In genomic region chr18:59719533-59720325, GRCh38 we compare ENCODE assay signal across 19 cellular contexts. TPM values are rescaled to one million over a fixed set of nuclear protein-coding genes. Genes with fewer than 3 reads are reported as not detected.
DNase-seq lines count a peak whose midpoint lies in the region; ATAC-seq, FAIRE-seq and TF ChIP-seq lines count a peak whose summit lies in the region.
"Had no signal": no experiment of that assay in that cellular context is flagged by ENCODE, and none has a peak within 500 bp of the region (broad histone marks: within the 10 kb centered on the region; RNA-seq: fewer than 3 reads in every experiment).

No MANE protein-coding gene starts in this region.

- H3K4me3 ChIP-seq in fibroblast of lung (replicated peaks in 1 of 4; ENCODE audit: control extremely low read depth in 1 of 4, insufficient read depth in 1 of 4, low read depth in 3 of 4, low read length in 4 of 4), result no peak overlapping the region
- H3K4me3 ChIP-seq in skeletal muscle cell (ENCODE audit: low read depth, low read length), result no peak overlapping the region
- H3K4me3 ChIP-seq: dorsolateral prefrontal cortex had no signal

- no peak for ATAC-seq in HG03025 (IDR thresholded peaks at IDR 0.05; ENCODE audit: low FRiP score, unreplicated experiment)

- DNase-seq in EH (ENCODE audit: low read depth) (peak; percentile 96), RCC 7860 (ENCODE audit: low spot score) (peak; percentile 57), fibroblast of lung (ENCODE audit: low read depth in 2 of 2) (peak; percentile 69 to 96), skeletal muscle cell (ENCODE audit: low read depth) (peak; percentile 65), NCI-H2081 treated with DMSO at 0.1 percent for 48 hours (lab: John Stamatoyannopoulos, UW) (no peak), medulla oblongata (ENCODE audit: extremely low spot score) (no peak)
- DNase-seq in stimulated activated CD4-positive, alpha-beta T cell treated with anti-CD3 and anti-CD28 coated beads, Interleukin-2, amount 100 ng/mL, for 48 hours, result no peak
- DNase-seq: activated CD4-positive, alpha-beta T cell treated with anti-CD3 and anti-CD28 coated beads, Interleukin-2, amount 50 U/mL, for 48 hours; CD4-positive, alpha-beta T cell; dorsolateral prefrontal cortex; mesendoderm; NCI-H1048; NCI-H2171 treated with DMSO at 0.1 percent for 48 hours; occipital lobe; SHP77 treated with DMSO at 0.1 percent for 48 hours; stimulated activated CD4-positive, alpha-beta T cell treated with anti-CD3 and anti-CD28 coated beads, Interleukin-12 subunit alpha, Interleukin-12 subunit beta, amount 100 ng/mL, for 4 hours had no signal

- peak; percentile 90 for FAIRE-seq in RCC 7860 (lab: Jason Lieb, UNC)
- FAIRE-seq: frontal cortex had no signal

- H4K20me1 ChIP-seq in fibroblast of lung (ENCODE audit: control insufficient read depth, extremely low read depth, insufficient read depth, low read length), result no peaks in the 10 kb centered on the region

- no peak for TF ChIP-seq CTCF in fibroblast of lung (conservative IDR thresholded peaks at IDR 0.05 in 1 of 2, IDR thresholded peaks at IDR 0.05 in 1 of 2; ENCODE audit: low read depth in 1 of 2, low read length in 2 of 2)

- peak overlapping the region; percentile 96 for H3K27ac ChIP-seq in fibroblast of lung (ENCODE audit: insufficient read depth, low read length)
- H3K27ac ChIP-seq: dorsolateral prefrontal cortex had no signal

- no peak overlapping the region for H3K9ac ChIP-seq in fibroblast of lung (ENCODE audit: insufficient read depth, low read length)

- H2AFZ ChIP-seq in fibroblast of lung (ENCODE audit: low read length), result no peak overlapping the region

- peaks cover 34% of the 10 kb centered on the region for H3K4me1 ChIP-seq in fibroblast of lung (ENCODE audit: control insufficient read depth, extremely low read depth, insufficient read depth, low read length)

- H3K4me2 ChIP-seq in fibroblast of lung (ENCODE audit: extremely low read depth, insufficient read depth, low read length), result peak overlapping the region; percentile 28

- H3K9me3 ChIP-seq in fibroblast of lung (ENCODE audit: control insufficient read depth, insufficient read depth, low read depth, low read length), result no peaks in the 10 kb centered on the region

- H3K36me3 ChIP-seq in fibroblast of lung (ENCODE audit: control insufficient read depth, insufficient read depth, low read length), result no peaks in the 10 kb centered on the region

- no peaks in the 10 kb centered on the region for H3K79me2 ChIP-seq in fibroblast of lung (ENCODE audit: control insufficient read depth, insufficient read depth, low read length)

- H3K27me3 ChIP-seq in fibroblast of lung (ENCODE audit: control insufficient read depth, insufficient read depth, low read length), result no peaks in the 10 kb centered on the region

RNA-seq across cellular contexts. Expression of gene CCBE1, which starts 22.5 kb away (rescaled TPM):
- total RNA-seq in fibroblast of lung, result 60.9 and 122 TPM in 2 replicates
- 122 and 178 TPM in 2 replicates for polyA plus RNA-seq in fibroblast of lung
- 141 and 169 TPM in 2 replicates for polyA plus RNA-seq in fibroblast of lung (2012)
- 94.6 and 298 TPM in 2 replicates for polyA minus RNA-seq in fibroblast of lung (ENCODE audit: low replicate concordance)
- total RNA-seq: activated T-helper 1 cell treated with anti-CD3 and anti-CD28 coated beads, Interleukin-12 subunit alpha, Interleukin-12 subunit beta, Interleukin-2, Interleukin-4 antibody, amounts not matched to agents 30 ng/mL and 10 ng/mL and 1 ng/mL, durations not matched to agents 14 hours and 24 hours and 36 hours; CD4-positive, alpha-beta T cell had no signal

Comparison
In these comparisons a context has a peak if more than half of its experiments do, and no peak if none do; other contexts are left out.
1. DNase-seq: peak in EH (single experiment), RCC 7860 (single experiment), fibroblast of lung (2 of 2) and skeletal muscle cell (single experiment); none in NCI-H2081 treated with DMSO at 0.1 percent for 48 hours (single experiment), medulla oblongata (single experiment) and stimulated activated CD4-positive, alpha-beta T cell treated with anti-CD3 and anti-CD28 coated beads, Interleukin-2, amount 100 ng/mL, for 48 hours (0 of 2).